ENCODE assay signal across 32 cellular contexts in the genomic region with DNA sequence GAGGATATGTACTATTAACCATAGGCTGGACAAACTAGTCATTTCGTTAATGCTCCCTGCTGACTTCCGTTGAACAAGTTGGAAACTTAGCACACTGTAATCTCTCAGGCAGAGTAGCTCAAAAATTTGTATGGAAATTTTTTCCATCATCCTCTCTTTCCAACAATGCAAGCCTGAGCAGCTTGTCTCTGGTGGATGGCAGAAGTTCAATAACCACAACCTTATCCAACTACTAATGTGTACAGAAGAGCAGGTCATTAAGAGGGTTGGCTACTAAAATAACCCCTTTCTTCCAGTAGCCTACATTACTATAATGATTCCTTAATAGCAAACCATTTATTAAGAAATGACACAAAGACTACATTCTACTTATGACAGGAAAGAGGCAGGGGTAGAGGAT.
DNase-seq lines count a peak whose midpoint lies in the region; ATAC-seq and TF ChIP-seq lines count a peak whose summit lies in the region.
"Had no signal": no experiment of that assay in that cellular context is flagged by ENCODE, and none has a peak within 500 bp of the region (broad histone marks: within the 10 kb centered on the region; RNA-seq: fewer than 3 reads in every experiment).

No MANE protein-coding gene starts in this region.

- no peaks in the 10 kb centered on the region for H3K27me3 Mint-ChIP-seq in brain
- H3K27me3 Mint-ChIP-seq in T-helper 17 cell, result no peaks in the 10 kb centered on the region
- no peaks in the 10 kb centered on the region for H3K27me3 Mint-ChIP-seq in activated naive CD8-positive, alpha-beta T cell treated with anti-CD3 and anti-CD28 coated beads for 36 hours
- H3K27me3 Mint-ChIP-seq: activated naive CD8-positive, alpha-beta T cell had no signal

- ATAC-seq in T-helper 17 cell (no peak), GM21390 (IDR thresholded peaks at IDR 0.05; ENCODE audit: unreplicated experiment) (no peak)
- ATAC-seq: A549 had no signal

- H3K9me3 Mint-ChIP-seq in brain, result peaks cover 0 to 11% (median 4%) of the 10 kb centered on the region in 5 experiments
- H3K9me3 Mint-ChIP-seq in activated naive CD8-positive, alpha-beta T cell treated with anti-CD3 and anti-CD28 coated beads for 36 hours, result no peaks in the 10 kb centered on the region
- H3K9me3 Mint-ChIP-seq: CD4-positive, CD25-positive, alpha-beta regulatory T cell had no signal

- TF ChIP-seq POLR2A in sigmoid colon (IDR thresholded peaks at IDR 0.05), result no peak

- H3K4me3 Mint-ChIP-seq in brain (peak overlapping the region in 1 of 5 experiments; percentile 75), T-helper 17 cell (no peak overlapping the region)
- no peak overlapping the region for H3K4me3 Mint-ChIP-seq in activated naive CD8-positive, alpha-beta T cell treated with anti-CD3 and anti-CD28 coated beads for 36 hours
- H3K4me3 Mint-ChIP-seq: activated naive CD8-positive, alpha-beta T cell; CD4-positive, CD25-positive, alpha-beta regulatory T cell; IgD-negative memory B cell had no signal

- peak; percentile 8 for DNase-seq in NCI-H69 (lab: John Stamatoyannopoulos, UW)
- DNase-seq in left ventricle myocardium inferior, result no peak
- DNase-seq in sigmoid colon, result no peak
- DNase-seq in T-helper 17 cell, result no peak
- DNase-seq in activated naive CD8-positive, alpha-beta T cell treated with anti-CD3 and anti-CD28 coated beads for 36 hours, result no peak
- DNase-seq in kidney tubule cell (ENCODE audit: low spot score), result no peak
- DNase-seq: activated CD4-positive, alpha-beta T cell treated with anti-CD3 and anti-CD28 coated beads for 48 hours; activated CD8-positive, alpha-beta memory T cell treated with anti-CD3 and anti-CD28 coated beads for 24 hours; activated effector memory CD4-positive, alpha-beta T cell treated with Interleukin-2 at 50 U/mL for 16 hours; activated T-cell treated with anti-CD3 and anti-CD28 coated beads for 4 hours; AML-193; anterior cingulate cortex; CD4-positive, CD25-positive, alpha-beta regulatory T cell; dermis blood vessel endothelial cell; DND-41; GF-D8; mesendoderm; MV-4-11; NCI-H1436; NCI-H2081; NCI-H524 treated with DMSO at 0.1 percent for 48 hours; Peyer's patch; posterior cingulate gyrus; SIG-M5; stimulated activated CD4-positive, alpha-beta T cell treated with anti-CD3 and anti-CD28 coated beads, Interleukin-4, amount 100 ng/mL, for 4 hours; upper lobe of left lung had no signal

- no peak overlapping the region for H3K4me3 ChIP-seq in left ventricle myocardium inferior
- H3K4me3 ChIP-seq in sigmoid colon, result no peak overlapping the region
- H3K4me3 ChIP-seq: A549, esophagus muscularis mucosa, Peyer's patch, upper lobe of left lung had no signal

- TF ChIP-seq EP300 in sigmoid colon (IDR thresholded peaks at IDR 0.05), result no peak

- H3K27me3 ChIP-seq in left ventricle myocardium inferior (ENCODE audit: low read depth), result no peaks in the 10 kb centered on the region
- no peaks in the 10 kb centered on the region for H3K27me3 ChIP-seq in sigmoid colon
- H3K27me3 ChIP-seq: esophagus muscularis mucosa, Peyer's patch, upper lobe of left lung had no signal

- H3K4me1 Mint-ChIP-seq in brain (peaks cover 39% of the 10 kb centered on the region), T-helper 17 cell (no peaks in the 10 kb centered on the region)
- H3K4me1 Mint-ChIP-seq in activated naive CD8-positive, alpha-beta T cell treated with anti-CD3 and anti-CD28 coated beads for 36 hours, result no peaks in the 10 kb centered on the region
- H3K4me1 Mint-ChIP-seq: CD4-positive, CD25-positive, alpha-beta regulatory T cell; IgD-negative memory B cell had no signal

- intact Hi-C loops in left ventricle myocardium inferior (cut with micrococcal nuclease) (loop anchor here (10.0 kb wide), 1 partner anchor 110 kb away; no protein-coding TSS in a partner anchor), sigmoid colon (cut with DNase I) (no loop called here)

- H3K36me3 ChIP-seq in left ventricle myocardium inferior, result peaks cover 2% of the 10 kb centered on the region
- peaks cover 0 to 5% (median 0%) of the 10 kb centered on the region in 4 donors for H3K36me3 ChIP-seq in sigmoid colon
- H3K36me3 ChIP-seq: Peyer's patch, upper lobe of left lung had no signal

- TF ChIP-seq CTCF in brain (conservative IDR thresholded peaks at IDR 0.05) (no peak), left ventricle myocardium inferior (IDR thresholded peaks at IDR 0.05; ENCODE audit: borderline replicate concordance) (no peak), sigmoid colon (IDR thresholded peaks at IDR 0.05) (no peak)

- peak overlapping the region; percentile 53 for H3K27ac ChIP-seq in left ventricle myocardium inferior (replicated peaks)
- H3K27ac ChIP-seq in sigmoid colon, result peak overlapping the region; percentile 1 to 46 (median 5)
- H3K27ac ChIP-seq: A549, Peyer's patch, upper lobe of left lung had no signal

- H3K36me3 Mint-ChIP-seq in brain (peaks cover 42% of the 10 kb centered on the region), T-helper 17 cell (ENCODE audit: low read depth) (no peaks in the 10 kb centered on the region)
- peaks cover 3% of the 10 kb centered on the region for H3K36me3 Mint-ChIP-seq in activated naive CD8-positive, alpha-beta T cell treated with anti-CD3 and anti-CD28 coated beads for 36 hours

- H3K9me3 ChIP-seq in left ventricle myocardium inferior (replicated peaks) (no peaks in the 10 kb centered on the region), sigmoid colon (no peaks in the 10 kb centered on the region), T-helper 17 cell (ENCODE audit: control insufficient read depth, low read length, poor library complexity, severe bottlenecking) (no peaks in the 10 kb centered on the region)
- H3K9me3 ChIP-seq: A549, esophagus muscularis mucosa, Peyer's patch, upper lobe of left lung had no signal

- H3K4me1 ChIP-seq in left ventricle myocardium inferior, result peaks cover 29% of the 10 kb centered on the region
- peaks cover 0 to 22% (median 8%) of the 10 kb centered on the region in 4 donors for H3K4me1 ChIP-seq in sigmoid colon
- H3K4me1 ChIP-seq: A549, Peyer's patch, upper lobe of left lung had no signal

- WGBS in sigmoid colon, 2 donors, result 56 to 86% methylated on average over 2 of the region's 2 CpGs

- H3K27ac Mint-ChIP-seq in brain, result peak overlapping the region in 4 of 5 experiments; percentile 59 to 87 (median 84)
- H3K27ac Mint-ChIP-seq in T-helper 17 cell, result no peak overlapping the region
- no peak overlapping the region for H3K27ac Mint-ChIP-seq in activated naive CD8-positive, alpha-beta T cell treated with anti-CD3 and anti-CD28 coated beads for 36 hours
- H3K27ac Mint-ChIP-seq: activated naive CD8-positive, alpha-beta T cell; CD4-positive, CD25-positive, alpha-beta regulatory T cell; IgD-negative memory B cell had no signal

Comparison
In these comparisons a context has a peak if more than half of its experiments do, and no peak if none do; other contexts are left out.
1. H3K27ac Mint-ChIP-seq: peak in brain (4 of 5); none in T-helper 17 cell (single experiment) and activated naive CD8-positive, alpha-beta T cell treated with anti-CD3 and anti-CD28 coated beads for 36 hours (single experiment).